ENCODE assay signal across 12 cellular contexts in the genomic region with DNA sequence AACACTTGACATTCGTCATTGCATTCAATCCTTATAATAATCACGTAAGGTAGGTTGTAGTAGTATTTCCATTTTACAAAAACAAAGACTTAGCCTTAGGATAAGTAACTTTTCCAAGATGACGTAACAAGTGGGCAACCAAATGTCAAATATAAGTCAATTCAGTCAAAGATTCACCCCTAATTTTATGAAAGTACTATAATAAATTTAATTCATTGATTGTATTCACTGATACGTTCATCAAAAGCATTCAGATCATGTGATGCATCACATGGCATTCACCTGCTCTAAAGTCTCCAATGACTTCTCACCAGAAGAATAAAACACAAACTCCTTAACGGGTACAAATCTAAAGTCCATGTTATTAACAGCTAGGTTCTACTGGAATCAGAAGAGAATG. TPM values are rescaled to one million over a fixed set of nuclear protein-coding genes. Genes with fewer than 3 reads are reported as not detected.
DNase-seq lines count a peak whose midpoint lies in the region; ATAC-seq and TF ChIP-seq lines count a peak whose summit lies in the region.
"Had no signal": no experiment of that assay in that cellular context is flagged by ENCODE, and none has a peak within 500 bp of the region (broad histone marks: within the 10 kb centered on the region; RNA-seq: fewer than 3 reads in every experiment).

No MANE protein-coding gene starts in this region.

- no peaks in the 10 kb centered on the region for H4K20me1 ChIP-seq in HCT116 (ENCODE audit: insufficient read depth)

- peaks cover 45 to 69% (median 58%) of the 10 kb centered on the region in 3 donors for H3K4me1 Mint-ChIP-seq in CD8-positive, alpha-beta memory T cell
- H3K4me1 Mint-ChIP-seq in T-cell (peaks cover 37 to 52% (median 43%) of the 10 kb centered on the region in 3 donors), immature natural killer cell (peaks cover 39 to 45% of the 10 kb centered on the region in 2 donors)

- no peak for TF ChIP-seq POLR2A in HCT116 (IDR thresholded peaks at IDR 0.05; ENCODE audit: borderline replicate concordance, extremely low read depth, insufficient read depth, insufficient read length)

- peaks cover 96% of the 10 kb centered on the region for H3K79me2 ChIP-seq in HCT116 (ENCODE audit: insufficient read depth, low read length)

- peak overlapping the region in 7 of 8 donors; percentile 64 to 100 (median 83) for H3K27ac Mint-ChIP-seq in CD8-positive, alpha-beta memory T cell
- H3K27ac Mint-ChIP-seq in T-cell (peak overlapping the region in 1 of 2 donors; percentile 34), immature natural killer cell (peak overlapping the region in 5 of 6 donors; percentile 39 to 91 (median 61))

- H3K9ac ChIP-seq in HCT116 (ENCODE audit: low read length) = no peak overlapping the region

- H3K27me3 ChIP-seq in CD8-positive, alpha-beta memory T cell (ENCODE audit: insufficient read depth, low read length, poor library complexity, severe bottlenecking) = no peaks in the 10 kb centered on the region
- no peaks in the 10 kb centered on the region for H3K27me3 ChIP-seq in HCT116 (ENCODE audit: insufficient read depth, low read length)
- H3K27me3 ChIP-seq: body of pancreas, sigmoid colon had no signal

- peaks cover 21% of the 10 kb centered on the region for H3K4me1 ChIP-seq in CD8-positive, alpha-beta memory T cell (ENCODE audit: insufficient read depth, low read length)
- H3K4me1 ChIP-seq in HCT116 (ENCODE audit: control insufficient read depth in 1 of 2, insufficient read depth in 2 of 2, low read length in 2 of 2) = peaks cover 21 to 38% of the 10 kb centered on the region in 2 experiments

- TF ChIP-seq RAD21 in HCT116 (IDR thresholded peaks at IDR 0.05; ENCODE audit: low read depth) = no peak

- ATAC-seq in HCT116 = no peak
- no peak for ATAC-seq in T-cell (replicated peaks in 1 of 4)
- no peak for ATAC-seq in HG02981 (IDR thresholded peaks at IDR 0.05; ENCODE audit: unreplicated experiment)
- ATAC-seq in HG03108 (IDR thresholded peaks at IDR 0.05; ENCODE audit: unreplicated experiment) = no peak
- no peak for ATAC-seq in HG03095 (IDR thresholded peaks at IDR 0.05; ENCODE audit: unreplicated experiment)
- ATAC-seq: body of pancreas, lower lobe of right lung had no signal

- no peak overlapping the region for H2AFZ ChIP-seq in HCT116 (ENCODE audit: low read depth, low read length, poor library complexity, severe bottlenecking)

- no TSS peak for BruUV-seq in HCT116 (replicated peaks; lab: Mats Ljungman, UMichigan)

- DNase-seq in CD8-positive, alpha-beta memory T cell = no peak
- DNase-seq in HCT116 (ENCODE audit: low read depth, low spot score) (no peak), T-cell (no peak), immature natural killer cell (no peak)
- DNase-seq: body of pancreas; lower lobe of right lung; RPMI8226; sigmoid colon; stimulated activated CD8-positive, alpha-beta memory T cell treated with anti-CD3 and anti-CD28 coated beads, Interleukin-4, amount 100 ng/mL, for 48 hours had no signal

- TF ChIP-seq CTCF in HCT116 (IDR thresholded peaks at IDR 0.05 in 2 of 3, conservative IDR thresholded peaks at IDR 0.05 in 1 of 3; ENCODE audit: borderline replicate concordance in 1 of 3, insufficient read depth in 1 of 3, low read depth in 2 of 3, low read length in 2 of 3) = no peak

- RAD21 ChIA-PET in HCT116 (lab: Charles Lee; ENCODE audit: low non-redundant PET in 1 of 2, low total read pairs in 2 of 2, uncharacterized antibody in 2 of 2, unreplicated experiment in 2 of 2) = no interaction called here

- intact Hi-C loops in HCT116 (cut with micrococcal nuclease) = loop anchor here (5.0 to 10.0 kb wide), 2 partner anchors 171 to 389 kb away; no protein-coding TSS in a partner anchor

- H3K4me2 ChIP-seq in HCT116 (ENCODE audit: low read length) = peak overlapping the region; percentile 77

- POLR2A ChIA-PET in CD8-positive, alpha-beta memory T cell (lab: Charles Lee) = no interaction called here
- POLR2A ChIA-PET in HCT116 (lab: Charles Lee) (no interaction called here), T-cell (lab: Charles Lee) (no interaction called here)

- no peaks in the 10 kb centered on the region for H3K36me3 ChIP-seq in CD8-positive, alpha-beta memory T cell (ENCODE audit: insufficient read depth, low read length)
- no peaks in the 10 kb centered on the region for H3K36me3 ChIP-seq in HCT116 (ENCODE audit: control insufficient read depth in 1 of 2, insufficient read depth in 2 of 2, low read length in 2 of 2)
- H3K36me3 ChIP-seq: lower lobe of right lung, sigmoid colon had no signal

- H3K9me3 Mint-ChIP-seq in CD8-positive, alpha-beta memory T cell = no peaks in the 10 kb centered on the region
- no peaks in the 10 kb centered on the region for H3K9me3 Mint-ChIP-seq in T-cell
- no peaks in the 10 kb centered on the region for H3K9me3 Mint-ChIP-seq in immature natural killer cell

- H3K27me3 Mint-ChIP-seq in CD8-positive, alpha-beta memory T cell = peaks cover 0 to 1% of the 10 kb centered on the region in 2 donors
- H3K27me3 Mint-ChIP-seq in T-cell = no peaks in the 10 kb centered on the region
- peaks cover 8 to 15% (median 11%) of the 10 kb centered on the region in 3 donors for H3K27me3 Mint-ChIP-seq in immature natural killer cell (ENCODE audit: low read depth in 3 of 3)

- H3K9me3 ChIP-seq in CD8-positive, alpha-beta memory T cell (ENCODE audit: low read length) = no peaks in the 10 kb centered on the region
- H3K9me3 ChIP-seq in HCT116 (ENCODE audit: control insufficient read depth in 1 of 2, insufficient read depth in 1 of 2, low read depth in 1 of 2, low read length in 2 of 2) = no peaks in the 10 kb centered on the region
- H3K9me3 ChIP-seq: body of pancreas, lower lobe of right lung, sigmoid colon had no signal

- H3K4me3 ChIP-seq in CD8-positive, alpha-beta memory T cell (ENCODE audit: low read length) = no peak overlapping the region
- H3K4me3 ChIP-seq in HCT116 (replicated peaks in 1 of 2; ENCODE audit: low read depth in 1 of 2, low read length in 2 of 2) = peak overlapping the region in 1 of 2 experiments; percentile 78; a peak in 2 of 4 replicates
- H3K4me3 ChIP-seq: body of pancreas, lower lobe of right lung, sigmoid colon had no signal

- peak overlapping the region; percentile 8 for H3K27ac ChIP-seq in CD8-positive, alpha-beta memory T cell (ENCODE audit: low read depth, low read length)
- H3K27ac ChIP-seq in HCT116 (ENCODE audit: low read depth, low read length) = no peak overlapping the region
- H3K27ac ChIP-seq: body of pancreas, lower lobe of right lung, sigmoid colon had no signal

- H3K9me2 ChIP-seq in HCT116 (ENCODE audit: insufficient read depth) = no peaks in the 10 kb centered on the region

- peaks cover 0 to 20% (median 0%) of the 10 kb centered on the region in 3 donors for H3K36me3 Mint-ChIP-seq in CD8-positive, alpha-beta memory T cell
- no peaks in the 10 kb centered on the region for H3K36me3 Mint-ChIP-seq in T-cell
- H3K36me3 Mint-ChIP-seq in immature natural killer cell = no peaks in the 10 kb centered on the region

- CTCF ChIA-PET in CD8-positive, alpha-beta memory T cell (lab: Charles Lee) = no interaction called here
- CTCF ChIA-PET in HCT116 (lab: Charles Lee) = no interaction called here
- CTCF ChIA-PET in T-cell (lab: Charles Lee) = interaction anchor here in 1 of 2 donors (0.7 kb wide), 1 partner anchor 109 kb away, joined by 5 read pairs; no protein-coding TSS in a partner anchor

- peak overlapping the region in 6 of 7 donors; percentile 28 to 81 (median 54) for H3K4me3 Mint-ChIP-seq in CD8-positive, alpha-beta memory T cell
- peak overlapping the region; percentile 41 to 63 (median 47) for H3K4me3 Mint-ChIP-seq in T-cell
- H3K4me3 Mint-ChIP-seq in immature natural killer cell = peak overlapping the region in 4 of 5 donors; percentile 6 to 64 (median 48)

TF ChIP-seq in HCT116, 20 proteins besides CTCF, POLR2A, EP300 and RAD21:
- TF ChIP-seq ATF3 (IDR thresholded peaks at IDR 0.05) (no peak), JUND (IDR thresholded peaks at IDR 0.05) (peak; percentile 10; the same call in 1 of the 2 replicates)

RNA-seq across cellular contexts. Expression of gene KIF18A, which starts 2.1 kb away (rescaled TPM):
- 10 to 100 TPM; 10.8 to 10.9 TPM for total RNA-seq in CD8-positive, alpha-beta memory T cell
- 0.53 TPM for polyA plus RNA-seq in CD8-positive, alpha-beta memory T cell
- 50.7 TPM for total RNA-seq in HCT116 (2021; ENCODE audit: unreplicated experiment)
- 10.4 and 15.1 TPM in 2 replicates for polyA plus RNA-seq in HCT116 (2012)
- total RNA-seq in T-cell = 1 to 10 TPM in 3 of 5 donors, under 1 TPM in 2; 0.76 to 3.7 (median 1.3) TPM
- polyA plus RNA-seq in immature natural killer cell = 1 to 10 TPM in 2 of 3 donors, under 1 TPM in 1; 0.99 to 1.3 (median 1.1) TPM

RNA-seq across cellular contexts. Expression of gene METTL15, which starts 2.3 kb away (rescaled TPM):
- 10 to 100 TPM; 14.1 to 15.3 TPM for total RNA-seq in CD8-positive, alpha-beta memory T cell
- polyA plus RNA-seq in CD8-positive, alpha-beta memory T cell = 7.9 TPM
- total RNA-seq in HCT116 (2021; ENCODE audit: unreplicated experiment) (25.3 TPM), T-cell (10 to 100 TPM in 3 of 5 donors, 1 to 10 TPM in 2; 7.6 to 12.1 (median 10.6) TPM)
- 5.7 and 7.2 TPM in 2 replicates for polyA plus RNA-seq in HCT116 (2012)
- 1 to 10 TPM; 5.2 to 7.4 (median 7.2) TPM for polyA plus RNA-seq in immature natural killer cell
